In genomic region chr15:70834999-70835398, GRCh38 we compare ENCODE assay signal across 1 cellular context.
TF ChIP-seq lines count a peak whose summit lies in the region.

No MANE protein-coding gene starts in this region.

TF ChIP-seq in IMR-90, 13 proteins besides CTCF, POLR2A, EP300 and RAD21:
- TF ChIP-seq SMC3 (IDR thresholded peaks at IDR 0.05; ENCODE audit: low read depth, low read length) (no peak), RFX5 (IDR thresholded peaks at IDR 0.05; ENCODE audit: low read depth, low read length) (no peak), MAZ (IDR thresholded peaks at IDR 0.05; ENCODE audit: borderline replicate concordance, low read depth, low read length) (no peak), MXI1 (IDR thresholded peaks at IDR 0.05; ENCODE audit: borderline replicate concordance, low read depth, low read length) (no peak), CEBPB (IDR thresholded peaks at IDR 0.05; ENCODE audit: low read depth, low read length) (no peak), RCOR1 (IDR thresholded peaks at IDR 0.05; ENCODE audit: insufficient replicate concordance, low read length) (no peak)
TF ChIP-seq in IMR-90: peak in this region for 0.
